In genomic region chr20:49814057-49814675, GRCh38 we compare ENCODE assay signal across 10 cellular contexts. TPM values are rescaled to one million over a fixed set of nuclear protein-coding genes. Genes with fewer than 3 reads are reported as not detected.
A peak's percentile ranks its signal among the peaks of the same experiment; 100 is the strongest.
DNase-seq lines count a peak whose midpoint lies in the region; ATAC-seq and TF ChIP-seq lines count a peak whose summit lies in the region.
"Had no signal": no experiment of that assay in that cellular context is flagged by ENCODE, and none has a peak within 500 bp of the region (broad histone marks: within the 10 kb centered on the region; RNA-seq: fewer than 3 reads in every experiment).

No MANE protein-coding gene starts in this region.

- H3K4me3 ChIP-seq in iPS-15b (ENCODE audit: low read depth, low read length) (peak overlapping the region; percentile 73), tibial artery (peak overlapping the region in 1 of 2 donors; percentile 60)

- H3K9me3 Mint-ChIP-seq in activated naive CD4-positive, alpha-beta T cell treated with anti-CD3 and anti-CD28 coated beads for 36 hours = no peaks in the 10 kb centered on the region

- H3K27ac Mint-ChIP-seq in activated naive CD4-positive, alpha-beta T cell treated with anti-CD3 and anti-CD28 coated beads for 36 hours = peak overlapping the region; percentile 94
- H3K27ac Mint-ChIP-seq in T-helper 17 cell = peak overlapping the region; percentile 96

- H3K4me1 ChIP-seq in iPS-15b (ENCODE audit: control insufficient read depth, insufficient read depth, low read length) (peaks cover 2% of the 10 kb centered on the region), tibial artery (peaks cover 0 to 19% (median 15%) of the 10 kb centered on the region in 4 donors)

- TF ChIP-seq CTCF in tibial artery (IDR thresholded peaks at IDR 0.05) = no peak

- H3K4me3 Mint-ChIP-seq in activated naive CD4-positive, alpha-beta T cell treated with anti-CD3 and anti-CD28 coated beads for 36 hours = peak overlapping the region; percentile 94
- H3K4me3 Mint-ChIP-seq in T-helper 17 cell = peak overlapping the region; percentile 96

- H3K27ac ChIP-seq in tibial artery = peak overlapping the region; percentile 84 to 95

- no peak for ATAC-seq in T-helper 17 cell
- no peak for ATAC-seq in HG02970 (IDR thresholded peaks at IDR 0.05; ENCODE audit: low FRiP score, unreplicated experiment)

- H3K9me3 ChIP-seq in T-helper 17 cell (ENCODE audit: control insufficient read depth, low read length, poor library complexity, severe bottlenecking) (no peaks in the 10 kb centered on the region), iPS-15b (ENCODE audit: control insufficient read depth, insufficient read depth, low read length) (no peaks in the 10 kb centered on the region), tibial artery (no peaks in the 10 kb centered on the region)

- no peak overlapping the region for H3K9ac ChIP-seq in iPS-15b (ENCODE audit: low read depth, low read length)

- no peaks in the 10 kb centered on the region for H3K27me3 Mint-ChIP-seq in activated naive CD4-positive, alpha-beta T cell treated with anti-CD3 and anti-CD28 coated beads for 36 hours (ENCODE audit: low read depth)
- H3K27me3 Mint-ChIP-seq in T-helper 17 cell = no peaks in the 10 kb centered on the region

- no peak for DNase-seq in activated naive CD4-positive, alpha-beta T cell treated with anti-CD3 and anti-CD28 coated beads for 36 hours
- DNase-seq in activated naive CD4-positive, alpha-beta T cell (lab: John Stamatoyannopoulos, UW) = no peak
- no peak for DNase-seq in T-helper 17 cell
- no peak for DNase-seq in tibial artery
- no peak for DNase-seq in Kasumi-1 (lab: John Stamatoyannopoulos, UW)
- DNase-seq in DMS 273 (lab: John Stamatoyannopoulos, UW; ENCODE audit: unreplicated experiment) = no peak
- DNase-seq: DMS53, HCEC 1CT had no signal

- intact Hi-C loops in activated naive CD4-positive, alpha-beta T cell treated with anti-CD3 and anti-CD28 coated beads for 36 hours (cut with micrococcal nuclease) = loop anchor here (5.0 to 10.0 kb wide), 3 partner anchors 37 to 341 kb away; partner anchors contain the start of genes B4GALT5 and PEDS1
- intact Hi-C loops in tibial artery (cut with DNase I; ENCODE audit: low total_unique reads) = loop anchor here (10.0 kb wide), 1 partner anchor 81 kb away; no protein-coding TSS in a partner anchor

- H3K27me3 ChIP-seq in iPS-15b (ENCODE audit: control insufficient read depth, insufficient read depth, low read length) (no peaks in the 10 kb centered on the region), tibial artery (no peaks in the 10 kb centered on the region)

- H3K36me3 ChIP-seq in iPS-15b (ENCODE audit: control insufficient read depth, insufficient read depth, low read length) (peaks cover under 1% of the 10 kb centered on the region), tibial artery (peaks cover 16 to 34% (median 29%) of the 10 kb centered on the region in 3 donors)

- H3K36me3 Mint-ChIP-seq in activated naive CD4-positive, alpha-beta T cell treated with anti-CD3 and anti-CD28 coated beads for 36 hours (ENCODE audit: low read depth) = peaks cover 25% of the 10 kb centered on the region
- H3K36me3 Mint-ChIP-seq in T-helper 17 cell (ENCODE audit: low read depth) = peaks cover 2% of the 10 kb centered on the region

- CTCF ChIA-PET in activated naive CD4-positive, alpha-beta T cell treated with anti-CD3 and anti-CD28 coated beads for 36 hours (lab: Charles Lee) = interaction anchor here (1.5 to 1.7 kb wide), 2 partner anchors 12 to 37 kb away, joined by 8 read pairs; no protein-coding TSS in a partner anchor

- peaks cover 31% of the 10 kb centered on the region for H3K4me1 Mint-ChIP-seq in activated naive CD4-positive, alpha-beta T cell treated with anti-CD3 and anti-CD28 coated beads for 36 hours (ENCODE audit: low read depth)
- H3K4me1 Mint-ChIP-seq in T-helper 17 cell = peaks cover 22% of the 10 kb centered on the region

RNA-seq across cellular contexts. Expression of gene SLC9A8, which starts 1.5 kb away (rescaled TPM):
- total RNA-seq in activated naive CD4-positive, alpha-beta T cell treated with anti-CD3 and anti-CD28 coated beads for 36 hours = 10 to 100 TPM; 11.2 to 11.4 TPM
- total RNA-seq in T-helper 17 cell = 10 to 100 TPM; 42.4 to 44.8 TPM
